Comparison of ENCODE assay signal across 15 cellular contexts in the genomic region with DNA sequence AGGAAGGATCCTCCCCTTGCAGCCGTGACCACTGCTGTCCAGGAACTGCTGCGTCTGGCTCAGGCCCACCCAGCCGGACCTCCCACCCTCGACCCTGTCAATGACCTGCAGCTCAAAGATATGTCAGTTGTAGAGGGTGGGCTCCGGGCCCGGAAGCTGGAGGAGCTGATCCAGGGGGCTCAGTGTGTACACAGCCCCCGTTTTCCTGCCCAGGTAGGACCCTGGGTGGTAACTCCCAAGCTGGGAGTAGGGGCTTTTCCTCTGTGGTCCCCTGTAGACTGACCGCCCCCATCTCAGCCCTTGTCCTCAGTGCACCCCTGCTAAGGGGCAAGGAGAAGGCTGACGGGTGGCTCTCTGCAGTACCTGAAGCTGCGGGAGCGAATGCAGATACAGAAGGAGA. TPM values are rescaled to one million over a fixed set of nuclear protein-coding genes. Genes with fewer than 3 reads are reported as not detected.
DNase-seq lines count a peak whose midpoint lies in the region; ATAC-seq and TF ChIP-seq lines count a peak whose summit lies in the region.
"Had no signal": no experiment of that assay in that cellular context is flagged by ENCODE, and none has a peak within 500 bp of the region (broad histone marks: within the 10 kb centered on the region; RNA-seq: fewer than 3 reads in every experiment).

No MANE protein-coding gene starts in this region.

- intact Hi-C loops in sciatic nerve (cut with DNase I), result no loop called here

- TF ChIP-seq CTCF in chondrocyte (IDR thresholded peaks at IDR 0.05), result no peak

- no peaks in the 10 kb centered on the region for H3K27me3 Mint-ChIP-seq in activated naive CD8-positive, alpha-beta T cell treated with anti-CD3 and anti-CD28 coated beads, Interleukin-2, amount 10 ng/mL, durations not matched to agents 7 days and 5 days
- no peaks in the 10 kb centered on the region for H3K27me3 Mint-ChIP-seq in activated naive CD8-positive, alpha-beta T cell treated with anti-CD3 and anti-CD28 coated beads for 36 hours
- no peaks in the 10 kb centered on the region for H3K27me3 Mint-ChIP-seq in central memory CD8-positive, alpha-beta T cell
- no peaks in the 10 kb centered on the region for H3K27me3 Mint-ChIP-seq in chondrocyte (ENCODE audit: low read depth)
- H3K27me3 Mint-ChIP-seq: B cell; CD4-positive, alpha-beta memory T cell had no signal

- DNase-seq in activated naive CD8-positive, alpha-beta T cell treated with anti-CD3 and anti-CD28 coated beads, Interleukin-2, amount 10 ng/mL, durations not matched to agents 7 days and 5 days, result peak; percentile 21
- no peak for DNase-seq in activated naive CD8-positive, alpha-beta T cell treated with anti-CD3 and anti-CD28 coated beads for 36 hours
- DNase-seq in central memory CD8-positive, alpha-beta T cell (ENCODE audit: low spot score in 2 of 2), result no peak
- DNase-seq in sciatic nerve (ENCODE audit: low spot score) (peak; percentile 60), DMS53 (lab: John Stamatoyannopoulos, UW) (no peak), chondrocyte (ENCODE audit: low spot score) (no peak), kidney tubule cell (ENCODE audit: low spot score) (no peak)
- DNase-seq: C1 segment of cervical spinal cord, DMS79 treated with DMSO at 0.1 percent for 48 hours, EL, H9 had no signal

- POLR2A ChIA-PET in activated naive CD8-positive, alpha-beta T cell treated with anti-CD3 and anti-CD28 coated beads, Interleukin-2, amount 10 ng/mL, durations not matched to agents 7 days and 5 days (lab: Charles Lee), result interaction anchor here (7.5 kb wide), 1 partner anchor 10 kb away, joined by 91 read pairs; a partner anchor contains a TSS

- H3K9me3 Mint-ChIP-seq in activated naive CD8-positive, alpha-beta T cell treated with anti-CD3 and anti-CD28 coated beads, Interleukin-2, amount 10 ng/mL, durations not matched to agents 7 days and 5 days, result no peaks in the 10 kb centered on the region
- no peaks in the 10 kb centered on the region for H3K9me3 Mint-ChIP-seq in activated naive CD8-positive, alpha-beta T cell treated with anti-CD3 and anti-CD28 coated beads for 36 hours
- no peaks in the 10 kb centered on the region for H3K9me3 Mint-ChIP-seq in central memory CD8-positive, alpha-beta T cell
- H3K9me3 Mint-ChIP-seq in chondrocyte (ENCODE audit: low read depth), result no peaks in the 10 kb centered on the region
- H3K9me3 Mint-ChIP-seq: H9 had no signal

- H3K36me3 Mint-ChIP-seq in activated naive CD8-positive, alpha-beta T cell treated with anti-CD3 and anti-CD28 coated beads, Interleukin-2, amount 10 ng/mL, durations not matched to agents 7 days and 5 days, result peaks cover 24% of the 10 kb centered on the region
- H3K36me3 Mint-ChIP-seq in activated naive CD8-positive, alpha-beta T cell treated with anti-CD3 and anti-CD28 coated beads for 36 hours, result peaks cover 21% of the 10 kb centered on the region
- H3K36me3 Mint-ChIP-seq in central memory CD8-positive, alpha-beta T cell (ENCODE audit: insufficient read depth), result peaks cover 54% of the 10 kb centered on the region
- peaks cover 22% of the 10 kb centered on the region for H3K36me3 Mint-ChIP-seq in chondrocyte (ENCODE audit: low read depth)

- no peak for ATAC-seq in activated naive CD8-positive, alpha-beta T cell treated with anti-CD3 and anti-CD28 coated beads, Interleukin-2, amount 10 ng/mL, durations not matched to agents 7 days and 5 days (ENCODE audit: low read depth)
- ATAC-seq in central memory CD8-positive, alpha-beta T cell (replicated peaks; ENCODE audit: extremely low read depth, poor library complexity, severe bottlenecking), result no peak
- no peak for ATAC-seq in sciatic nerve
- ATAC-seq: GM23338 had no signal

- H3K4me3 Mint-ChIP-seq in activated naive CD8-positive, alpha-beta T cell treated with anti-CD3 and anti-CD28 coated beads, Interleukin-2, amount 10 ng/mL, durations not matched to agents 7 days and 5 days, result no peak overlapping the region
- no peak overlapping the region for H3K4me3 Mint-ChIP-seq in activated naive CD8-positive, alpha-beta T cell treated with anti-CD3 and anti-CD28 coated beads for 36 hours
- H3K4me3 Mint-ChIP-seq in central memory CD8-positive, alpha-beta T cell, result no peak overlapping the region
- H3K4me3 Mint-ChIP-seq in chondrocyte (ENCODE audit: unreplicated experiment), result no peak overlapping the region
- H3K4me3 Mint-ChIP-seq: B cell, GM23338, H9 had no signal

- H3K27ac Mint-ChIP-seq in activated naive CD8-positive, alpha-beta T cell treated with anti-CD3 and anti-CD28 coated beads, Interleukin-2, amount 10 ng/mL, durations not matched to agents 7 days and 5 days, result no peak overlapping the region
- no peak overlapping the region for H3K27ac Mint-ChIP-seq in activated naive CD8-positive, alpha-beta T cell treated with anti-CD3 and anti-CD28 coated beads for 36 hours
- peak overlapping the region; percentile 39 for H3K27ac Mint-ChIP-seq in central memory CD8-positive, alpha-beta T cell (ENCODE audit: low read depth)
- H3K27ac Mint-ChIP-seq in chondrocyte (ENCODE audit: unreplicated experiment), result no peak overlapping the region
- H3K27ac Mint-ChIP-seq: B cell, GM23338, H9 had no signal

- peaks cover 23% of the 10 kb centered on the region for H3K4me1 Mint-ChIP-seq in activated naive CD8-positive, alpha-beta T cell treated with anti-CD3 and anti-CD28 coated beads, Interleukin-2, amount 10 ng/mL, durations not matched to agents 7 days and 5 days
- peaks cover 30% of the 10 kb centered on the region for H3K4me1 Mint-ChIP-seq in activated naive CD8-positive, alpha-beta T cell treated with anti-CD3 and anti-CD28 coated beads for 36 hours
- H3K4me1 Mint-ChIP-seq in central memory CD8-positive, alpha-beta T cell, result peaks cover 40% of the 10 kb centered on the region
- H3K4me1 Mint-ChIP-seq in chondrocyte (ENCODE audit: low read depth), result peaks cover 31% of the 10 kb centered on the region

RNA-seq across cellular contexts. Expression of a gene that starts 3.6 kb away (rescaled TPM):
- total RNA-seq in activated naive CD8-positive, alpha-beta T cell treated with anti-CD3 and anti-CD28 coated beads, Interleukin-2, amount 10 ng/mL, durations not matched to agents 7 days and 5 days, result 10 to 100 TPM; 22.4 to 28.6 TPM
- 10 to 100 TPM; 15.6 to 16.3 TPM for total RNA-seq in activated naive CD8-positive, alpha-beta T cell treated with anti-CD3 and anti-CD28 coated beads for 36 hours
- total RNA-seq in sciatic nerve, result 23.0 TPM
- total RNA-seq in chondrocyte, result 15.8 to 25.9 TPM (median 19.3 TPM) in 3 replicates

RNA-seq across cellular contexts. Expression of a gene that starts 9.4 kb away (rescaled TPM):
- total RNA-seq in activated naive CD8-positive, alpha-beta T cell treated with anti-CD3 and anti-CD28 coated beads, Interleukin-2, amount 10 ng/mL, durations not matched to agents 7 days and 5 days, result 100 to 1,000 TPM; 102 to 112 TPM
- total RNA-seq in activated naive CD8-positive, alpha-beta T cell treated with anti-CD3 and anti-CD28 coated beads for 36 hours, result 10 to 100 TPM; 84.6 to 90.9 TPM
- total RNA-seq in sciatic nerve, result 60.0 TPM
- 56.9 to 85.6 TPM (median 61.2 TPM) in 3 replicates for total RNA-seq in chondrocyte

RNA-seq across cellular contexts. Expression of a gene that starts 9.6 kb away (rescaled TPM):
- 10 to 100 TPM; 61.3 to 62.5 TPM for total RNA-seq in activated naive CD8-positive, alpha-beta T cell treated with anti-CD3 and anti-CD28 coated beads, Interleukin-2, amount 10 ng/mL, durations not matched to agents 7 days and 5 days
- total RNA-seq in activated naive CD8-positive, alpha-beta T cell treated with anti-CD3 and anti-CD28 coated beads for 36 hours, result 10 to 100 TPM; 73.8 to 75.5 TPM
- total RNA-seq in sciatic nerve (55.1 TPM), chondrocyte (43.5 to 59.3 TPM (median 50.6 TPM) in 3 replicates)

RNA-seq across cellular contexts. Expression of a gene that starts 13.5 kb away (rescaled TPM):
- 1 to 10 TPM; 3.4 to 6.7 TPM for total RNA-seq in activated naive CD8-positive, alpha-beta T cell treated with anti-CD3 and anti-CD28 coated beads, Interleukin-2, amount 10 ng/mL, durations not matched to agents 7 days and 5 days
- total RNA-seq in activated naive CD8-positive, alpha-beta T cell treated with anti-CD3 and anti-CD28 coated beads for 36 hours, result 1 to 10 TPM; 2.2 to 3.2 TPM
- total RNA-seq in sciatic nerve (453 TPM), chondrocyte (7.2 to 13.3 TPM (median 10.5 TPM) in 3 replicates)
- total RNA-seq: HT1080 had no signal

RNA-seq across cellular contexts. Expression of a gene that starts 22.4 kb away (rescaled TPM):
- total RNA-seq in activated naive CD8-positive, alpha-beta T cell treated with anti-CD3 and anti-CD28 coated beads, Interleukin-2, amount 10 ng/mL, durations not matched to agents 7 days and 5 days, result 1 to 10 TPM; 1.2 to 2.1 TPM
- total RNA-seq in activated naive CD8-positive, alpha-beta T cell treated with anti-CD3 and anti-CD28 coated beads for 36 hours, result under 1 TPM; 0.52 to 0.82 TPM
- 72.6 TPM for total RNA-seq in sciatic nerve
- total RNA-seq in chondrocyte, result 2.3 to 3.2 TPM (median 2.6 TPM) in 3 replicates
- total RNA-seq: B cell, GM23338, HT1080 had no signal

Comparison
In these comparisons a context has a peak if more than half of its experiments do, and no peak if none do; other contexts are left out.
1. DNase-seq: peak in activated naive CD8-positive, alpha-beta T cell treated with anti-CD3 and anti-CD28 coated beads, Interleukin-2, amount 10 ng/mL, durations not matched to agents 7 days and 5 days (single experiment) and sciatic nerve (single experiment); none in activated naive CD8-positive, alpha-beta T cell treated with anti-CD3 and anti-CD28 coated beads for 36 hours (single experiment), central memory CD8-positive, alpha-beta T cell (0 of 2), DMS53 (single experiment), chondrocyte (single experiment) and kidney tubule cell (single experiment).